1 cellular context compared by ENCODE assay signal in the genomic region with DNA sequence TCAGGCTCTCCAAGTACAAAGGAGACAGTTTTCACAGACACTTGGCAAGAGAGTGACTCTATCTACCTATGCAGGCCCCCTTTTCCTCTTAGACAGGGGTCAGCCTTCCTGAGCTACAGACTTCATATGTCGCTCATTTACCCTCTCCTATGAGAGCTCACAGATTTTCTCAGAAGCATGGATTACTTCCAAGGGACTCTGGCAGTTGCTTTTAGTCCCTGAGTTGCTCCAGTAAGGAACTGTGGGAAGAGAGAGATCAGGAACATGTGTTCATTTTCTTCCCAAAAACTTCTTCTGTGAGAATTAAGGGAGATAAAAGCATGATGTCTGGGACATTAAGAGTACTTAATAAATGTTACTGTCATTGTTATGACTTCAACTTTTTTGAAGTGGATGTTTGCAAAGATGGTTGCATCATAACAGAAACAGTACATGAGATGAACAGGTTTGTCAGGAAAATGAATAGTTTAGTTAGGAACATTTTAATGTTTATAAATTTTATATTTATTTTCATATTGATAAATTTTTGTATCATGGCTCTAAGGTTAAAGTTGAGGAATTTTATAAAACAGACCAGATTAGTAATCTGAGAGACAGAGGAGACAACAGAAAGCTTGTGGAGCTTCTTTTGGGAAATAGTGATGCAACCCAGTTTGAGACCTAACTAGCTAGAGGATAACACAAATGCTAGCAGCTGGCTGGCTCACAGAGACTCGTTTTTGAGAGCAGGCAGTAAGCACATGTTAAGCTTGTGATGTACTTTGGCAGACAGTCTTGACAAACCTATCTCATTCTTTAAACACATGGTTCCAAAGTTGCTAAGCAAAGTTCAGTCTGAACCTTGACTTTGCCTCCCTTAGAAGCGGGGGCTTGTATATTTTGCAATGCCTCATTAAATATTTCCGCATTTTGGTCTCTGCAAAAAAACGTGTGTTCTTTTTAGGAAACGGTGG.
TF ChIP-seq lines count a peak whose summit lies in the region.

No MANE protein-coding gene starts in this region.

TF ChIP-seq in HepG2, 621 proteins besides CTCF, POLR2A, EP300 and RAD21 (continued from another document and continues in another):
- TF ChIP-seq, protein P1, sequence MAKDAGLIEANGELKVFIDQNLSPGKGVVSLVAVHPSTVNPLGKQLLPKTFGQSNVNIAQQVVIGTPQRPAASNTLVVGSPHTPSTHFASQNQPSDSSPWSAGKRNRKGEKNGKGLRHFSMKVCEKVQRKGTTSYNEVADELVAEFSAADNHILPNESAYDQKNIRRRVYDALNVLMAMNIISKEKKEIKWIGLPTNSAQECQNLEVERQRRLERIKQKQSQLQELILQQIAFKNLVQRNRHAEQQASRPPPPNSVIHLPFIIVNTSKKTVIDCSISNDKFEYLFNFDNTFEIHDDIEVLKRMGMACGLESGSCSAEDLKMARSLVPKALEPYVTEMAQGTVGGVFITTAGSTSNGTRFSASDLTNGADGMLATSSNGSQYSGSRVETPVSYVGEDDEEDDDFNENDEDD (CRISPR knock-in tag; IDR thresholded peaks at IDR 0.05; ENCODE audit: borderline replicate concordance), result peak; percentile 80; the same call in 1 of the 2 replicates
- TF ChIP-seq HOXA5 (CRISPR knock-in tag; IDR thresholded peaks at IDR 0.05) (peak; percentile 80; the same call in 1 of the 2 replicates), ZNF737 (CRISPR knock-in tag; IDR thresholded peaks at IDR 0.05; ENCODE audit: borderline replicate concordance) (no peak), POLR2AphosphoS5 (IDR thresholded peaks at IDR 0.05; ENCODE audit: low read depth, low read length) (no peak), ZNF547 (CRISPR knock-in tag; IDR thresholded peaks at IDR 0.05) (no peak), ZNF883 (CRISPR knock-in tag; IDR thresholded peaks at IDR 0.05; ENCODE audit: not compliant biosample characterization) (no peak), RORA (CRISPR knock-in tag; IDR thresholded peaks at IDR 0.05) (peak; percentile 67; the same call in 1 of the 2 replicates), NCOA2 (CRISPR knock-in tag; IDR thresholded peaks at IDR 0.05) (peak; percentile 92), MAZ (IDR thresholded peaks at IDR 0.05; ENCODE audit: borderline replicate concordance, low read depth, low read length) (peak; percentile 58; the same call in 1 of the 2 replicates), MAZ (CRISPR knock-in tag; IDR thresholded peaks at IDR 0.05; ENCODE audit: low read depth) (peak; percentile 72; the same call in 1 of the 2 replicates), ZNF644 (CRISPR knock-in tag; IDR thresholded peaks at IDR 0.05; ENCODE audit: low read depth) (peak; percentile 91), ZNF263 (CRISPR knock-in tag; IDR thresholded peaks at IDR 0.05) (0 out of 2 replicates have a peak, but pooled peaks have one; percentile 43), GATA4 (IDR thresholded peaks at IDR 0.05; ENCODE audit: borderline replicate concordance, low read depth) (peak; percentile 51; the same call in 1 of the 2 replicates), DMAP1 (CRISPR knock-in tag; IDR thresholded peaks at IDR 0.05) (peak; percentile 84), PHF5A (CRISPR knock-in tag; IDR thresholded peaks at IDR 0.05; ENCODE audit: low read depth, unreplicated experiment) (peak; percentile 58), RFX5 (IDR thresholded peaks at IDR 0.05; ENCODE audit: low read depth, low read length) (no peak), MAF1 (CRISPR knock-in tag; IDR thresholded peaks at IDR 0.05; ENCODE audit: borderline replicate concordance) (no peak), ZNF790 (CRISPR knock-in tag; IDR thresholded peaks at IDR 0.05; ENCODE audit: borderline replicate concordance) (0 out of 2 replicates have a peak, but pooled peaks have one; percentile 32), MEF2D (CRISPR knock-in tag; IDR thresholded peaks at IDR 0.05) (peak; percentile 93), RARA (CRISPR knock-in tag; IDR thresholded peaks at IDR 0.05) (peak; percentile 92), U2AF2 (IDR thresholded peaks at IDR 0.05; ENCODE audit: low read depth, low read length) (no peak), ZNF253 (CRISPR knock-in tag; IDR thresholded peaks at IDR 0.05; ENCODE audit: borderline replicate concordance) (no peak), HNRNPL (IDR thresholded peaks at IDR 0.05; ENCODE audit: low read depth, low read length) (no peak), ZBTB7A (CRISPR knock-in tag; IDR thresholded peaks at IDR 0.05) (no peak), FOXA3 (CRISPR knock-in tag; IDR thresholded peaks at IDR 0.05) (peak; percentile 90), RNF2 (conservative IDR thresholded peaks at IDR 0.05; ENCODE audit: low read depth) (no peak)
- TF ChIP-seq, protein P2, sequence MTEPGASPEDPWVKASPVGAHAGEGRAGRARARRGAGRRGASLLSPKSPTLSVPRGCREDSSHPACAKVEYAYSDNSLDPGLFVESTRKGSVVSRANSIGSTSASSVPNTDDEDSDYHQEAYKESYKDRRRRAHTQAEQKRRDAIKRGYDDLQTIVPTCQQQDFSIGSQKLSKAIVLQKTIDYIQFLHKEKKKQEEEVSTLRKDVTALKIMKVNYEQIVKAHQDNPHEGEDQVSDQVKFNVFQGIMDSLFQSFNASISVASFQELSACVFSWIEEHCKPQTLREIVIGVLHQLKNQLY (CRISPR knock-in tag; IDR thresholded peaks at IDR 0.05), result peak; percentile 100
- TF ChIP-seq, protein P3, sequence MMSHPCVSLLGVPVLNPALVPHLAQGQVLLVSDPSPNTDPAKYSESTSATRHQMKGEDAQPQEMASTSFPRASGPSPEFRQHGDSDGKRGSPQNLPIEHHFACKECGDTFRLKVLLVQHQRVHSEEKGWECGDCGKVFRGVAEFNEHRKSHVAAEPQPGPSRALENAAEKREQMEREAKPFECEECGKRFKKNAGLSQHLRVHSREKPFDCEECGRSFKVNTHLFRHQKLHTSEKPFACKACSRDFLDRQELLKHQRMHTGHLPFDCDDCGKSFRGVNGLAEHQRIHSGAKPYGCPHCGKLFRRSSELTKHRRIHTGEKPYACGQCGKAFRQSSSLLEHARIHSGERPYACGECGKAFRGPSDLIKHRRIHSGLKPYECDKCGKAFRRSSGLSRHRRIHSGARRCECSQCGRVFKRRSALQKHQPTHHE (CRISPR knock-in tag; IDR thresholded peaks at IDR 0.05; ENCODE audit: borderline replicate concordance), result peak; percentile 79; the same call in 1 of the 2 replicates
- TF ChIP-seq, protein P4, sequence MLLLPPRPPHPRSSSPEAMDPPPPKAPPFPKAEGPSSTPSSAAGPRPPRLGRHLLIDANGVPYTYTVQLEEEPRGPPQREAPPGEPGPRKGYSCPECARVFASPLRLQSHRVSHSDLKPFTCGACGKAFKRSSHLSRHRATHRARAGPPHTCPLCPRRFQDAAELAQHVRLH (CRISPR knock-in tag; IDR thresholded peaks at IDR 0.05; ENCODE audit: borderline replicate concordance, low read depth), result 0 out of 2 replicates have a peak, but pooled peaks have one; percentile 32
- TF ChIP-seq, protein P5, sequence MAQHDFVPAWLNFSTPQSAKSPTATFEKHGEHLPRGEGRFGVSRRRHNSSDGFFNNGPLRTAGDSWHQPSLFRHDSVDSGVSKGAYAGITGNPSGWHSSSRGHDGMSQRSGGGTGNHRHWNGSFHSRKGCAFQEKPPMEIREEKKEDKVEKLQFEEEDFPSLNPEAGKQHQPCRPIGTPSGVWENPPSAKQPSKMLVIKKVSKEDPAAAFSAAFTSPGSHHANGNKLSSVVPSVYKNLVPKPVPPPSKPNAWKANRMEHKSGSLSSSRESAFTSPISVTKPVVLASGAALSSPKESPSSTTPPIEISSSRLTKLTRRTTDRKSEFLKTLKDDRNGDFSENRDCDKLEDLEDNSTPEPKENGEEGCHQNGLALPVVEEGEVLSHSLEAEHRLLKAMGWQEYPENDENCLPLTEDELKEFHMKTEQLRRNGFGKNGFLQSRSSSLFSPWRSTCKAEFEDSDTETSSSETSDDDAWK (CRISPR knock-in tag; IDR thresholded peaks at IDR 0.05), result no peak
- TF ChIP-seq, protein P6, sequence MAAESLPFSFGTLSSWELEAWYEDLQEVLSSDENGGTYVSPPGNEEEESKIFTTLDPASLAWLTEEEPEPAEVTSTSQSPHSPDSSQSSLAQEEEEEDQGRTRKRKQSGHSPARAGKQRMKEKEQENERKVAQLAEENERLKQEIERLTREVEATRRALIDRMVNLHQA (CRISPR knock-in tag; IDR thresholded peaks at IDR 0.05), result no peak
- TF ChIP-seq, protein P7, sequence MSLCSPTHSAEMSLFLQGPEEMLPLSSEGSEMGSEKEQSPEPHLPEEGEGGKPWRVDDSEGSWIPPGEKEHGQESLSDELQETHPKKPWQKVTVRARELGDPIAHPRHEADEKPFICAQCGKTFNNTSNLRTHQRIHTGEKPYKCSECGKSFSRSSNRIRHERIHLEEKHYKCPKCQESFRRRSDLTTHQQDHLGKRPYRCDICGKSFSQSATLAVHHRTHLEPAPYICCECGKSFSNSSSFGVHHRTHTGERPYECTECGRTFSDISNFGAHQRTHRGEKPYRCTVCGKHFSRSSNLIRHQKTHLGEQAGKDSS (CRISPR knock-in tag; IDR thresholded peaks at IDR 0.05; ENCODE audit: borderline replicate concordance, low read depth), result peak; percentile 83; the same call in 1 of the 2 replicates
- TF ChIP-seq, protein P8, sequence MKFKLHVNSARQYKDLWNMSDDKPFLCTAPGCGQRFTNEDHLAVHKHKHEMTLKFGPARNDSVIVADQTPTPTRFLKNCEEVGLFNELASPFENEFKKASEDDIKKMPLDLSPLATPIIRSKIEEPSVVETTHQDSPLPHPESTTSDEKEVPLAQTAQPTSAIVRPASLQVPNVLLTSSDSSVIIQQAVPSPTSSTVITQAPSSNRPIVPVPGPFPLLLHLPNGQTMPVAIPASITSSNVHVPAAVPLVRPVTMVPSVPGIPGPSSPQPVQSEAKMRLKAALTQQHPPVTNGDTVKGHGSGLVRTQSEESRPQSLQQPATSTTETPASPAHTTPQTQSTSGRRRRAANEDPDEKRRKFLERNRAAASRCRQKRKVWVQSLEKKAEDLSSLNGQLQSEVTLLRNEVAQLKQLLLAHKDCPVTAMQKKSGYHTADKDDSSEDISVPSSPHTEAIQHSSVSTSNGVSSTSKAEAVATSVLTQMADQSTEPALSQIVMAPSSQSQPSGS (CRISPR knock-in tag; IDR thresholded peaks at IDR 0.05), result peak; percentile 92
- TF ChIP-seq, protein P9, sequence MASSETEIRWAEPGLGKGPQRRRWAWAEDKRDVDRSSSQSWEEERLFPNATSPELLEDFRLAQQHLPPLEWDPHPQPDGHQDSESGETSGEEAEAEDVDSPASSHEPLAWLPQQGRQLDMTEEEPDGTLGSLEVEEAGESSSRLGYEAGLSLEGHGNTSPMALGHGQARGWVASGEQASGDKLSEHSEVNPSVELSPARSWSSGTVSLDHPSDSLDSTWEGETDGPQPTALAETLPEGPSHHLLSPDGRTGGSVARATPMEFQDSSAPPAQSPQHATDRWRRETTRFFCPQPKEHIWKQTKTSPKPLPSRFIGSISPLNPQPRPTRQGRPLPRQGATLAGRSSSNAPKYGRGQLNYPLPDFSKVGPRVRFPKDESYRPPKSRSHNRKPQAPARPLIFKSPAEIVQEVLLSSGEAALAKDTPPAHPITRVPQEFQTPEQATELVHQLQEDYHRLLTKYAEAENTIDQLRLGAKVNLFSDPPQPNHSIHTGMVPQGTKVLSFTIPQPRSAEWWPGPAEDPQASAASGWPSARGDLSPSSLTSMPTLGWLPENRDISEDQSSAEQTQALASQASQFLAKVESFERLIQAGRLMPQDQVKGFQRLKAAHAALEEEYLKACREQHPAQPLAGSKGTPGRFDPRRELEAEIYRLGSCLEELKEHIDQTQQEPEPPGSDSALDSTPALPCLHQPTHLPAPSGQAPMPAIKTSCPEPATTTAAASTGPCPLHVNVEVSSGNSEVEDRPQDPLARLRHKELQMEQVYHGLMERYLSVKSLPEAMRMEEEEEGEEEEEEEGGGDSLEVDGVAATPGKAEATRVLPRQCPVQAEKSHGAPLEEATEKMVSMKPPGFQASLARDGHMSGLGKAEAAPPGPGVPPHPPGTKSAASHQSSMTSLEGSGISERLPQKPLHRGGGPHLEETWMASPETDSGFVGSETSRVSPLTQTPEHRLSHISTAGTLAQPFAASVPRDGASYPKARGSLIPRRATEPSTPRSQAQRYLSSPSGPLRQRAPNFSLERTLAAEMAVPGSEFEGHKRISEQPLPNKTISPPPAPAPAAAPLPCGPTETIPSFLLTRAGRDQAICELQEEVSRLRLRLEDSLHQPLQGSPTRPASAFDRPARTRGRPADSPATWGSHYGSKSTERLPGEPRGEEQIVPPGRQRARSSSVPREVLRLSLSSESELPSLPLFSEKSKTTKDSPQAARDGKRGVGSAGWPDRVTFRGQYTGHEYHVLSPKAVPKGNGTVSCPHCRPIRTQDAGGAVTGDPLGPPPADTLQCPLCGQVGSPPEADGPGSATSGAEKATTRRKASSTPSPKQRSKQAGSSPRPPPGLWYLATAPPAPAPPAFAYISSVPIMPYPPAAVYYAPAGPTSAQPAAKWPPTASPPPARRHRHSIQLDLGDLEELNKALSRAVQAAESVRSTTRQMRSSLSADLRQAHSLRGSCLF (CRISPR knock-in tag; IDR thresholded peaks at IDR 0.05; ENCODE audit: borderline replicate concordance), result no peak
- TF ChIP-seq, protein P10, sequence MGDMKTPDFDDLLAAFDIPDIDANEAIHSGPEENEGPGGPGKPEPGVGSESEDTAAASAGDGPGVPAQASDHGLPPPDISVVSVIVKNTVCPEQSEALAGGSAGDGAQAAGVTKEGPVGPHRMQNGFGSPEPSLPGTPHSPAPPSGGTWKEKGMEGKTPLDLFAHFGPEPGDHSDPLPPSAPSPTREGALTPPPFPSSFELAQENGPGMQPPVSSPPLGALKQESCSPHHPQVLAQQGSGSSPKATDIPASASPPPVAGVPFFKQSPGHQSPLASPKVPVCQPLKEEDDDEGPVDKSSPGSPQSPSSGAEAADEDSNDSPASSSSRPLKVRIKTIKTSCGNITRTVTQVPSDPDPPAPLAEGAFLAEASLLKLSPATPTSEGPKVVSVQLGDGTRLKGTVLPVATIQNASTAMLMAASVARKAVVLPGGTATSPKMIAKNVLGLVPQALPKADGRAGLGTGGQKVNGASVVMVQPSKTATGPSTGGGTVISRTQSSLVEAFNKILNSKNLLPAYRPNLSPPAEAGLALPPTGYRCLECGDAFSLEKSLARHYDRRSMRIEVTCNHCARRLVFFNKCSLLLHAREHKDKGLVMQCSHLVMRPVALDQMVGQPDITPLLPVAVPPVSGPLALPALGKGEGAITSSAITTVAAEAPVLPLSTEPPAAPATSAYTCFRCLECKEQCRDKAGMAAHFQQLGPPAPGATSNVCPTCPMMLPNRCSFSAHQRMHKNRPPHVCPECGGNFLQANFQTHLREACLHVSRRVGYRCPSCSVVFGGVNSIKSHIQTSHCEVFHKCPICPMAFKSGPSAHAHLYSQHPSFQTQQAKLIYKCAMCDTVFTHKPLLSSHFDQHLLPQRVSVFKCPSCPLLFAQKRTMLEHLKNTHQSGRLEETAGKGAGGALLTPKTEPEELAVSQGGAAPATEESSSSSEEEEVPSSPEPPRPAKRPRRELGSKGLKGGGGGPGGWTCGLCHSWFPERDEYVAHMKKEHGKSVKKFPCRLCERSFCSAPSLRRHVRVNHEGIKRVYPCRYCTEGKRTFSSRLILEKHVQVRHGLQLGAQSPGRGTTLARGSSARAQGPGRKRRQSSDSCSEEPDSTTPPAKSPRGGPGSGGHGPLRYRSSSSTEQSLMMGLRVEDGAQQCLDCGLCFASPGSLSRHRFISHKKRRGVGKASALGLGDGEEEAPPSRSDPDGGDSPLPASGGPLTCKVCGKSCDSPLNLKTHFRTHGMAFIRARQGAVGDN (CRISPR knock-in tag; IDR thresholded peaks at IDR 0.05), result no peak
- TF ChIP-seq, protein P11, sequence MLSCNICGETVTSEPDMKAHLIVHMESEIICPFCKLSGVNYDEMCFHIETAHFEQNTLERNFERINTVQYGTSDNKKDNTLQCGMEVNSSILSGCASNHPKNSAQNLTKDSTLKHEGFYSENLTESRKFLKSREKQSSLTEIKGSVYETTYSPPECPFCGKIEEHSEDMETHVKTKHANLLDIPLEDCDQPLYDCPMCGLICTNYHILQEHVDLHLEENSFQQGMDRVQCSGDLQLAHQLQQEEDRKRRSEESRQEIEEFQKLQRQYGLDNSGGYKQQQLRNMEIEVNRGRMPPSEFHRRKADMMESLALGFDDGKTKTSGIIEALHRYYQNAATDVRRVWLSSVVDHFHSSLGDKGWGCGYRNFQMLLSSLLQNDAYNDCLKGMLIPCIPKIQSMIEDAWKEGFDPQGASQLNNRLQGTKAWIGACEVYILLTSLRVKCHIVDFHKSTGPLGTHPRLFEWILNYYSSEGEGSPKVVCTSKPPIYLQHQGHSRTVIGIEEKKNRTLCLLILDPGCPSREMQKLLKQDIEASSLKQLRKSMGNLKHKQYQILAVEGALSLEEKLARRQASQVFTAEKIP (CRISPR knock-in tag; IDR thresholded peaks at IDR 0.05; ENCODE audit: borderline replicate concordance), result no peak
